Comparison of ENCODE assay signal across 1 cellular context in the genomic region with DNA sequence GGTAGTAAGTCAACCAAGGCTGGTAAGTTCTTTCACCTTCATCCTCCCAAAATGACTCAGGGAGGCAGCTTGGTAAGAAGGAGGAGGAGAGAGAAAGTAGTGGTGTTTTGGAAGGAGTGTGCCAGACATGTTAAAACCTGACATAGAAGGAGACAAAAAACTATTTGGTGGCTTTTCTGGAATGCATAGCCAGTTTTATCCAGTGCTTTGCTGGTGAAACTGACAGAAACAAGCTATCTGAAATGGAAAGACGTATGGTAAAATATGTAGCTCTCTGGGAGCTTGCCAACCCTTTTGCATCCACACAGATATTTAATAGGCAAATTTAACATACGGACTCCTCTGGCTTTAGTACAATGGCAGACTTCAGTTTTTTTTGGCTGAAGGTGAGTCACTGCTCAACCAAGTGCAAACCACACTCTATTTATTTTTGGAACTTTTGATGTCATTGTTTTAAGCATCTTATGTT.
A peak's percentile ranks its signal among the peaks of the same experiment; 100 is the strongest.
TF ChIP-seq lines count a peak whose summit lies in the region.

No MANE protein-coding gene starts in this region.

TF ChIP-seq in GM12878, 131 proteins besides CTCF, POLR2A, EP300 and RAD21 (continued from another document and continues in another):
- TF ChIP-seq, protein P1, sequence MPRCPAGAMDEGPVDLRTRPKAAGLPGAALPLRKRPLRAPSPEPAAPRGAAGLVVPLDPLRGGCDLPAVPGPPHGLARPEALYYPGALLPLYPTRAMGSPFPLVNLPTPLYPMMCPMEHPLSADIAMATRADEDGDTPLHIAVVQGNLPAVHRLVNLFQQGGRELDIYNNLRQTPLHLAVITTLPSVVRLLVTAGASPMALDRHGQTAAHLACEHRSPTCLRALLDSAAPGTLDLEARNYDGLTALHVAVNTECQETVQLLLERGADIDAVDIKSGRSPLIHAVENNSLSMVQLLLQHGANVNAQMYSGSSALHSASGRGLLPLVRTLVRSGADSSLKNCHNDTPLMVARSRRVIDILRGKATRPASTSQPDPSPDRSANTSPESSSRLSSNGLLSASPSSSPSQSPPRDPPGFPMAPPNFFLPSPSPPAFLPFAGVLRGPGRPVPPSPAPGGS (IDR thresholded peaks at IDR 0.05; ENCODE audit: borderline replicate concordance, insufficient read depth, low read depth, low read length, poor library complexity, severe bottlenecking): no peak
- TF ChIP-seq MXI1 (IDR thresholded peaks at IDR 0.05; ENCODE audit: low read depth, low read length) (no peak), DPF2 (IDR thresholded peaks at IDR 0.05) (peak; percentile 85), FOXK2 (IDR thresholded peaks at IDR 0.05) (no peak), BACH1 (IDR thresholded peaks at IDR 0.05; ENCODE audit: borderline replicate concordance) (no peak), HDGF (IDR thresholded peaks at IDR 0.05) (no peak), ATF7 (IDR thresholded peaks at IDR 0.05; ENCODE audit: low read depth) (peak; percentile 97), CBX3 (IDR thresholded peaks at IDR 0.05; ENCODE audit: borderline replicate concordance, low read depth) (no peak), NBN (IDR thresholded peaks at IDR 0.05) (peak; percentile 85), GATAD2B (conservative IDR thresholded peaks at IDR 0.05; ENCODE audit: low read depth) (no peak), NR2C1 (IDR thresholded peaks at IDR 0.05) (no peak), KDM1A (IDR thresholded peaks at IDR 0.05; ENCODE audit: borderline replicate concordance) (no peak), MTA3 (IDR thresholded peaks at IDR 0.05; ENCODE audit: borderline replicate concordance, low read length) (no peak), POLR2AphosphoS2 (IDR thresholded peaks at IDR 0.05; ENCODE audit: low read depth, low read length) (no peak), BRCA1 (IDR thresholded peaks at IDR 0.05; ENCODE audit: low read depth, low read length) (no peak), ZBED1 (IDR thresholded peaks at IDR 0.05; ENCODE audit: borderline replicate concordance) (no peak), IKZF2 (IDR thresholded peaks at IDR 0.05) (peak; percentile 50 to 53; a peak in 3 of 4 replicates), TCF7 (IDR thresholded peaks at IDR 0.05; ENCODE audit: borderline replicate concordance) (no peak), ZNF274 (IDR thresholded peaks at IDR 0.05; ENCODE audit: insufficient read depth, insufficient read length) (no peak), MTA2 (IDR thresholded peaks at IDR 0.05; ENCODE audit: low read depth) (peak; percentile 71), CREB1 (IDR thresholded peaks at IDR 0.05; ENCODE audit: low read depth) (peak; percentile 67), BMI1 (IDR thresholded peaks at IDR 0.05; ENCODE audit: borderline replicate concordance) (no peak), CHD2 (IDR thresholded peaks at IDR 0.05; ENCODE audit: borderline replicate concordance, low read depth, low read length) (no peak), IKZF1 (conservative IDR thresholded peaks at IDR 0.05) (peak; percentile 60), SMAD1 (IDR thresholded peaks at IDR 0.05; ENCODE audit: low read depth, partially characterized antibody) (no peak), IRF4 (IDR thresholded peaks at IDR 0.05; ENCODE audit: low read depth, low read length) (peak; percentile 34; the same call in 1 of the 2 replicates), ZNF217 (IDR thresholded peaks at IDR 0.05) (0 out of 2 replicates have a peak, but pooled peaks have one; percentile 46), ZZZ3 (IDR thresholded peaks at IDR 0.05; ENCODE audit: control insufficient read depth, insufficient read length, low read depth) (no peak), YY1 (IDR thresholded peaks at IDR 0.05; ENCODE audit: low read depth, low read length) (peak; percentile 51; the same call in 1 of the 2 replicates), SPI1 (IDR thresholded peaks at IDR 0.05; ENCODE audit: borderline replicate concordance, insufficient read depth, low read depth, low read length) (no peak), RUNX3 (IDR thresholded peaks at IDR 0.05; ENCODE audit: low read length) (peak; percentile 95), NFXL1 (IDR thresholded peaks at IDR 0.05; ENCODE audit: borderline replicate concordance) (no peak), JUNB (IDR thresholded peaks at IDR 0.05) (peak; percentile 78), MEF2A (IDR thresholded peaks at IDR 0.05; ENCODE audit: insufficient read depth, low read depth, low read length) (peak; percentile 99), CREM (IDR thresholded peaks at IDR 0.05; ENCODE audit: low read depth) (no peak), RBBP5 (conservative IDR thresholded peaks at IDR 0.05) (no peak), PAX5 (IDR thresholded peaks at IDR 0.05; ENCODE audit: borderline replicate concordance, low read depth, low read length) (peak; percentile 75; the same call in 1 of the 2 replicates), LARP7 (IDR thresholded peaks at IDR 0.05) (no peak), RELA (IDR thresholded peaks at IDR 0.05; ENCODE audit: borderline replicate concordance, partially characterized antibody) (no peak), ZSCAN29 (IDR thresholded peaks at IDR 0.05) (no peak), TAF1 (IDR thresholded peaks at IDR 0.05; ENCODE audit: borderline replicate concordance, low read depth, low read length) (peak; percentile 42; the same call in 1 of the 2 replicates), CEBPB (IDR thresholded peaks at IDR 0.05; ENCODE audit: borderline replicate concordance in 1 of 2, low read depth in 2 of 2, low read length in 2 of 2) (peak in 1 of 2 experiments; percentile 27; a peak in 1 of 4 replicates), WRNIP1 (IDR thresholded peaks at IDR 0.05; ENCODE audit: borderline replicate concordance, low read depth, low read length) (no peak), TARDBP (IDR thresholded peaks at IDR 0.05; ENCODE audit: borderline replicate concordance) (no peak), ZNF622 (IDR thresholded peaks at IDR 0.05) (no peak)
- TF ChIP-seq, protein P2, sequence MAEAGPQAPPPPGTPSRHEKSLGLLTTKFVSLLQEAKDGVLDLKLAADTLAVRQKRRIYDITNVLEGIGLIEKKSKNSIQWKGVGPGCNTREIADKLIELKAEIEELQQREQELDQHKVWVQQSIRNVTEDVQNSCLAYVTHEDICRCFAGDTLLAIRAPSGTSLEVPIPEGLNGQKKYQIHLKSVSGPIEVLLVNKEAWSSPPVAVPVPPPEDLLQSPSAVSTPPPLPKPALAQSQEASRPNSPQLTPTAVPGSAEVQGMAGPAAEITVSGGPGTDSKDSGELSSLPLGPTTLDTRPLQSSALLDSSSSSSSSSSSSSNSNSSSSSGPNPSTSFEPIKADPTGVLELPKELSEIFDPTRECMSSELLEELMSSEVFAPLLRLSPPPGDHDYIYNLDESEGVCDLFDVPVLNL (IDR thresholded peaks at IDR 0.05; ENCODE audit: low read depth, low read length): no peak
- TF ChIP-seq, protein P3, sequence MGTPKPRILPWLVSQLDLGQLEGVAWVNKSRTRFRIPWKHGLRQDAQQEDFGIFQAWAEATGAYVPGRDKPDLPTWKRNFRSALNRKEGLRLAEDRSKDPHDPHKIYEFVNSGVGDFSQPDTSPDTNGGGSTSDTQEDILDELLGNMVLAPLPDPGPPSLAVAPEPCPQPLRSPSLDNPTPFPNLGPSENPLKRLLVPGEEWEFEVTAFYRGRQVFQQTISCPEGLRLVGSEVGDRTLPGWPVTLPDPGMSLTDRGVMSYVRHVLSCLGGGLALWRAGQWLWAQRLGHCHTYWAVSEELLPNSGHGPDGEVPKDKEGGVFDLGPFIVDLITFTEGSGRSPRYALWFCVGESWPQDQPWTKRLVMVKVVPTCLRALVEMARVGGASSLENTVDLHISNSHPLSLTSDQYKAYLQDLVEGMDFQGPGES (IDR thresholded peaks at IDR 0.05): no peak
- TF ChIP-seq, protein P4, sequence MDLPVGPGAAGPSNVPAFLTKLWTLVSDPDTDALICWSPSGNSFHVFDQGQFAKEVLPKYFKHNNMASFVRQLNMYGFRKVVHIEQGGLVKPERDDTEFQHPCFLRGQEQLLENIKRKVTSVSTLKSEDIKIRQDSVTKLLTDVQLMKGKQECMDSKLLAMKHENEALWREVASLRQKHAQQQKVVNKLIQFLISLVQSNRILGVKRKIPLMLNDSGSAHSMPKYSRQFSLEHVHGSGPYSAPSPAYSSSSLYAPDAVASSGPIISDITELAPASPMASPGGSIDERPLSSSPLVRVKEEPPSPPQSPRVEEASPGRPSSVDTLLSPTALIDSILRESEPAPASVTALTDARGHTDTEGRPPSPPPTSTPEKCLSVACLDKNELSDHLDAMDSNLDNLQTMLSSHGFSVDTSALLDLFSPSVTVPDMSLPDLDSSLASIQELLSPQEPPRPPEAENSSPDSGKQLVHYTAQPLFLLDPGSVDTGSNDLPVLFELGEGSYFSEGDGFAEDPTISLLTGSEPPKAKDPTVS (IDR thresholded peaks at IDR 0.05; ENCODE audit: low read depth, low read length): no peak
- TF ChIP-seq, protein P5, sequence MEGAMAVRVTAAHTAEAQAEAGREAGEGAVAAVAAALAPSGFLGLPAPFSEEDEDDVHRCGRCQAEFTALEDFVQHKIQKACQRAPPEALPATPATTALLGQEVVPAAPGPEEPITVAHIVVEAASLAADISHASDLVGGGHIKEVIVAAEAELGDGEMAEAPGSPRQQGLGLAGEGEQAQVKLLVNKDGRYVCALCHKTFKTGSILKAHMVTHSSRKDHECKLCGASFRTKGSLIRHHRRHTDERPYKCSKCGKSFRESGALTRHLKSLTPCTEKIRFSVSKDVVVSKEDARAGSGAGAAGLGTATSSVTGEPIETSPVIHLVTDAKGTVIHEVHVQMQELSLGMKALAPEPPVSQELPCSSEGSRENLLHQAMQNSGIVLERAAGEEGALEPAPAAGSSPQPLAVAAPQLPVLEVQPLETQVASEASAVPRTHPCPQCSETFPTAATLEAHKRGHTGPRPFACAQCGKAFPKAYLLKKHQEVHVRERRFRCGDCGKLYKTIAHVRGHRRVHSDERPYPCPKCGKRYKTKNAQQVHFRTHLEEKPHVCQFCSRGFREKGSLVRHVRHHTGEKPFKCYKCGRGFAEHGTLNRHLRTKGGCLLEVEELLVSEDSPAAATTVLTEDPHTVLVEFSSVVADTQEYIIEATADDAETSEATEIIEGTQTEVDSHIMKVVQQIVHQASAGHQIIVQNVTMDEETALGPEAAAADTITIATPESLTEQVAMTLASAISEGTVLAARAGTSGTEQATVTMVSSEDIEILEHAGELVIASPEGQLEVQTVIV (IDR thresholded peaks at IDR 0.05; ENCODE audit: borderline replicate concordance, partially characterized antibody): no peak
- TF ChIP-seq, protein P6, sequence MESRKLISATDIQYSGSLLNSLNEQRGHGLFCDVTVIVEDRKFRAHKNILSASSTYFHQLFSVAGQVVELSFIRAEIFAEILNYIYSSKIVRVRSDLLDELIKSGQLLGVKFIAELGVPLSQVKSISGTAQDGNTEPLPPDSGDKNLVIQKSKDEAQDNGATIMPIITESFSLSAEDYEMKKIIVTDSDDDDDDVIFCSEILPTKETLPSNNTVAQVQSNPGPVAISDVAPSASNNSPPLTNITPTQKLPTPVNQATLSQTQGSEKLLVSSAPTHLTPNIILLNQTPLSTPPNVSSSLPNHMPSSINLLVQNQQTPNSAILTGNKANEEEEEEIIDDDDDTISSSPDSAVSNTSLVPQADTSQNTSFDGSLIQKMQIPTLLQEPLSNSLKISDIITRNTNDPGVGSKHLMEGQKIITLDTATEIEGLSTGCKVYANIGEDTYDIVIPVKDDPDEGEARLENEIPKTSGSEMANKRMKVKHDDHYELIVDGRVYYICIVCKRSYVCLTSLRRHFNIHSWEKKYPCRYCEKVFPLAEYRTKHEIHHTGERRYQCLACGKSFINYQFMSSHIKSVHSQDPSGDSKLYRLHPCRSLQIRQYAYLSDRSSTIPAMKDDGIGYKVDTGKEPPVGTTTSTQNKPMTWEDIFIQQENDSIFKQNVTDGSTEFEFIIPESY (IDR thresholded peaks at IDR 0.05): no peak
- TF ChIP-seq, protein P7, sequence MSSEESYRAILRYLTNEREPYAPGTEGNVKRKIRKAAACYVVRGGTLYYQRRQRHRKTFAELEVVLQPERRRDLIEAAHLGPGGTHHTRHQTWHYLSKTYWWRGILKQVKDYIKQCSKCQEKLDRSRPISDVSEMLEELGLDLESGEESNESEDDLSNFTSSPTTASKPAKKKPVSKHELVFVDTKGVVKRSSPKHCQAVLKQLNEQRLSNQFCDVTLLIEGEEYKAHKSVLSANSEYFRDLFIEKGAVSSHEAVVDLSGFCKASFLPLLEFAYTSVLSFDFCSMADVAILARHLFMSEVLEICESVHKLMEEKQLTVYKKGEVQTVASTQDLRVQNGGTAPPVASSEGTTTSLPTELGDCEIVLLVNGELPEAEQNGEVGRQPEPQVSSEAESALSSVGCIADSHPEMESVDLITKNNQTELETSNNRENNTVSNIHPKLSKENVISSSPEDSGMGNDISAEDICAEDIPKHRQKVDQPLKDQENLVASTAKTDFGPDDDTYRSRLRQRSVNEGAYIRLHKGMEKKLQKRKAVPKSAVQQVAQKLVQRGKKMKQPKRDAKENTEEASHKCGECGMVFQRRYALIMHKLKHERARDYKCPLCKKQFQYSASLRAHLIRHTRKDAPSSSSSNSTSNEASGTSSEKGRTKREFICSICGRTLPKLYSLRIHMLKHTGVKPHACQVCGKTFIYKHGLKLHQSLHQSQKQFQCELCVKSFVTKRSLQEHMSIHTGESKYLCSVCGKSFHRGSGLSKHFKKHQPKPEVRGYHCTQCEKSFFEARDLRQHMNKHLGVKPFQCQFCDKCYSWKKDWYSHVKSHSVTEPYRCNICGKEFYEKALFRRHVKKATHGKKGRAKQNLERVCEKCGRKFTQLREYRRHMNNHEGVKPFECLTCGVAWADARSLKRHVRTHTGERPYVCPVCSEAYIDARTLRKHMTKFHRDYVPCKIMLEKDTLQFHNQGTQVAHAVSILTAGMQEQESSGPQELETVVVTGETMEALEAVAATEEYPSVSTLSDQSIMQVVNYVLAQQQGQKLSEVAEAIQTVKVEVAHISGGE (CRISPR knock-in tag; IDR thresholded peaks at IDR 0.05): no peak
- TF ChIP-seq, protein P8, sequence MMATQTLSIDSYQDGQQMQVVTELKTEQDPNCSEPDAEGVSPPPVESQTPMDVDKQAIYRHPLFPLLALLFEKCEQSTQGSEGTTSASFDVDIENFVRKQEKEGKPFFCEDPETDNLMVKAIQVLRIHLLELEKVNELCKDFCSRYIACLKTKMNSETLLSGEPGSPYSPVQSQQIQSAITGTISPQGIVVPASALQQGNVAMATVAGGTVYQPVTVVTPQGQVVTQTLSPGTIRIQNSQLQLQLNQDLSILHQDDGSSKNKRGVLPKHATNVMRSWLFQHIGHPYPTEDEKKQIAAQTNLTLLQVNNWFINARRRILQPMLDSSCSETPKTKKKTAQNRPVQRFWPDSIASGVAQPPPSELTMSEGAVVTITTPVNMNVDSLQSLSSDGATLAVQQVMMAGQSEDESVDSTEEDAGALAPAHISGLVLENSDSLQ (IDR thresholded peaks at IDR 0.05): no peak
